ENCODE assay signal across 10 cellular contexts in genomic region chr3:70096376-70097055, GRCh38.
DNase-seq lines count a peak whose midpoint lies in the region; ATAC-seq and TF ChIP-seq lines count a peak whose summit lies in the region.
"Had no signal": no experiment of that assay in that cellular context is flagged by ENCODE, and none has a peak within 500 bp of the region (broad histone marks: within the 10 kb centered on the region; RNA-seq: fewer than 3 reads in every experiment).

No MANE protein-coding gene starts in this region.

- H3K27me3 ChIP-seq in BE2C: peaks cover 8% of the 10 kb centered on the region

- no peak overlapping the region for H3K4me3 ChIP-seq in BE2C (ENCODE audit: low read depth, low read length)
- H3K4me3 ChIP-seq: HAP-1 had no signal

- H3K9me3 Mint-ChIP-seq in activated T-cell treated with anti-CD3 and anti-CD28 coated beads, Interleukin-2, amount 50 U/mL, for 72 hours: no peaks in the 10 kb centered on the region
- H3K9me3 Mint-ChIP-seq in activated T-cell treated with anti-CD3 and anti-CD28 coated beads, Interleukin-2, amount 50 U/mL, for 24 hours: no peaks in the 10 kb centered on the region
- no peaks in the 10 kb centered on the region for H3K9me3 Mint-ChIP-seq in activated T-helper 1 cell treated with anti-CD3 and anti-CD28 coated beads, Interleukin-12 subunit alpha, Interleukin-12 subunit beta, Interleukin-2, Interleukin-4 antibody, amounts not matched to agents 30 ng/mL and 10 ng/mL and 1 ng/mL, durations not matched to agents 14 hours and 24 hours and 36 hours

- H3K36me3 Mint-ChIP-seq in activated T-cell treated with anti-CD3 and anti-CD28 coated beads, Interleukin-2, amount 50 U/mL, for 72 hours (ENCODE audit: insufficient read depth in 2 of 2): no peaks in the 10 kb centered on the region
- no peaks in the 10 kb centered on the region for H3K36me3 Mint-ChIP-seq in activated T-cell treated with anti-CD3 and anti-CD28 coated beads, Interleukin-2, amount 50 U/mL, for 24 hours (ENCODE audit: low read depth)
- H3K36me3 Mint-ChIP-seq in activated T-helper 1 cell treated with anti-CD3 and anti-CD28 coated beads, Interleukin-12 subunit alpha, Interleukin-12 subunit beta, Interleukin-2, Interleukin-4 antibody, amounts not matched to agents 30 ng/mL and 10 ng/mL and 1 ng/mL, durations not matched to agents 14 hours and 24 hours and 36 hours (ENCODE audit: low read depth): no peaks in the 10 kb centered on the region

- H3K4me1 Mint-ChIP-seq in activated T-cell treated with anti-CD3 and anti-CD28 coated beads, Interleukin-2, amount 50 U/mL, for 72 hours (ENCODE audit: low read depth): peaks cover 5% of the 10 kb centered on the region
- no peaks in the 10 kb centered on the region for H3K4me1 Mint-ChIP-seq in activated T-cell treated with anti-CD3 and anti-CD28 coated beads, Interleukin-2, amount 50 U/mL, for 24 hours (ENCODE audit: low read depth)
- no peaks in the 10 kb centered on the region for H3K4me1 Mint-ChIP-seq in activated T-helper 1 cell treated with anti-CD3 and anti-CD28 coated beads, Interleukin-12 subunit alpha, Interleukin-12 subunit beta, Interleukin-2, Interleukin-4 antibody, amounts not matched to agents 30 ng/mL and 10 ng/mL and 1 ng/mL, durations not matched to agents 14 hours and 24 hours and 36 hours (ENCODE audit: low read depth)

- intact Hi-C loops in activated T-helper 1 cell treated with anti-CD3 and anti-CD28 coated beads, Interleukin-12 subunit alpha, Interleukin-12 subunit beta, Interleukin-2, Interleukin-4 antibody, amounts not matched to agents 30 ng/mL and 10 ng/mL and 1 ng/mL, durations not matched to agents 14 hours and 24 hours and 36 hours (cut with micrococcal nuclease): no loop called here

- no peak for TF ChIP-seq CTCF in BE2C (IDR thresholded peaks at IDR 0.05; ENCODE audit: low read depth, low read length)

- ATAC-seq in activated T-cell treated with anti-CD3 and anti-CD28 coated beads, Interleukin-2, amount 50 U/mL, for 72 hours (replicated peaks in 1 of 2): peak; percentile 59 to 66
- ATAC-seq in GM21723 (IDR thresholded peaks at IDR 0.05; ENCODE audit: unreplicated experiment) (peak; percentile 99), HG03175 (IDR thresholded peaks at IDR 0.05; ENCODE audit: unreplicated experiment) (peak; percentile 96)

- H3K27me3 Mint-ChIP-seq in activated T-cell treated with anti-CD3 and anti-CD28 coated beads, Interleukin-2, amount 50 U/mL, for 72 hours (ENCODE audit: low read depth): peaks cover 12% of the 10 kb centered on the region
- peaks cover 3% of the 10 kb centered on the region for H3K27me3 Mint-ChIP-seq in activated T-cell treated with anti-CD3 and anti-CD28 coated beads, Interleukin-2, amount 50 U/mL, for 24 hours
- H3K27me3 Mint-ChIP-seq in activated T-helper 1 cell treated with anti-CD3 and anti-CD28 coated beads, Interleukin-12 subunit alpha, Interleukin-12 subunit beta, Interleukin-2, Interleukin-4 antibody, amounts not matched to agents 30 ng/mL and 10 ng/mL and 1 ng/mL, durations not matched to agents 14 hours and 24 hours and 36 hours (ENCODE audit: insufficient read depth): no peaks in the 10 kb centered on the region

- no peak overlapping the region for H3K4me3 Mint-ChIP-seq in activated T-cell treated with anti-CD3 and anti-CD28 coated beads, Interleukin-2, amount 50 U/mL, for 72 hours
- H3K4me3 Mint-ChIP-seq in activated T-cell treated with anti-CD3 and anti-CD28 coated beads, Interleukin-2, amount 50 U/mL, for 24 hours: no peak overlapping the region
- H3K4me3 Mint-ChIP-seq in activated T-helper 1 cell treated with anti-CD3 and anti-CD28 coated beads, Interleukin-12 subunit alpha, Interleukin-12 subunit beta, Interleukin-2, Interleukin-4 antibody, amounts not matched to agents 30 ng/mL and 10 ng/mL and 1 ng/mL, durations not matched to agents 14 hours and 24 hours and 36 hours: no peak overlapping the region

- no peaks in the 10 kb centered on the region for H3K9me3 ChIP-seq in BE2C
- H3K9me3 ChIP-seq: HAP-1 had no signal

- H3K36me3 ChIP-seq in BE2C: no peaks in the 10 kb centered on the region
- H3K36me3 ChIP-seq: HAP-1 had no signal

- H3K27ac Mint-ChIP-seq in activated T-cell treated with anti-CD3 and anti-CD28 coated beads, Interleukin-2, amount 50 U/mL, for 72 hours: no peak overlapping the region
- H3K27ac Mint-ChIP-seq in activated T-cell treated with anti-CD3 and anti-CD28 coated beads, Interleukin-2, amount 50 U/mL, for 24 hours: no peak overlapping the region
- no peak overlapping the region for H3K27ac Mint-ChIP-seq in activated T-helper 1 cell treated with anti-CD3 and anti-CD28 coated beads, Interleukin-12 subunit alpha, Interleukin-12 subunit beta, Interleukin-2, Interleukin-4 antibody, amounts not matched to agents 30 ng/mL and 10 ng/mL and 1 ng/mL, durations not matched to agents 14 hours and 24 hours and 36 hours

- no peaks in the 10 kb centered on the region for H3K4me1 ChIP-seq in BE2C
- H3K4me1 ChIP-seq: HAP-1 had no signal

- no peak for DNase-seq in activated T-cell treated with anti-CD3 and anti-CD28 coated beads, Interleukin-2, amount 50 U/mL, for 72 hours
- no peak for DNase-seq in activated T-cell treated with anti-CD3 and anti-CD28 coated beads, Interleukin-2, amount 50 U/mL, for 24 hours
- no peak for DNase-seq in activated T-helper 1 cell treated with anti-CD3 and anti-CD28 coated beads, Interleukin-12 subunit alpha, Interleukin-12 subunit beta, Interleukin-2, Interleukin-4 antibody, amounts not matched to agents 30 ng/mL and 10 ng/mL and 1 ng/mL, durations not matched to agents 14 hours and 24 hours and 36 hours (ENCODE audit: low spot score)
- no peak for DNase-seq in BE2C
- no peak for DNase-seq in activated effector memory CD4-positive, alpha-beta T cell treated with anti-CD3 and anti-CD28 coated beads, Interleukin-2, amount 50 U/mL, for 16 hours
- no peak for DNase-seq in stimulated activated CD4-positive, alpha-beta T cell treated with anti-CD3 and anti-CD28 coated beads, Interleukin-2, amount 100 ng/mL, for 24 hours
- DNase-seq: NCI-H526 treated with DMSO at 0.1 percent for 48 hours had no signal
